Comparison of ENCODE assay signal across 8 cellular contexts in genomic region chr17:76736349-76737081, GRCh38. TPM values are rescaled to one million over a fixed set of nuclear protein-coding genes. Genes with fewer than 3 reads are reported as not detected.
DNase-seq lines count a peak whose midpoint lies in the region; ATAC-seq lines count a peak whose summit lies in the region.

No MANE protein-coding gene starts in this region.

- no peaks in the 10 kb centered on the region for H3K27me3 Mint-ChIP-seq in naive thymus-derived CD4-positive, alpha-beta T cell

- peak overlapping the region; percentile 90 to 99 (median 97) for H3K4me3 Mint-ChIP-seq in naive thymus-derived CD4-positive, alpha-beta T cell

- H3K9me3 Mint-ChIP-seq in naive thymus-derived CD4-positive, alpha-beta T cell, result peaks cover 0 to 9% (median 0%) of the 10 kb centered on the region in 11 donors

- H3K4me3 ChIP-seq in naive thymus-derived CD4-positive, alpha-beta T cell (ENCODE audit: low read length), result peak overlapping the region; percentile 97
- H3K4me3 ChIP-seq in subcutaneous abdominal adipose tissue (ENCODE audit: low read depth in 1 of 5, low read length in 5 of 5), result peak overlapping the region; percentile 92 to 100 (median 99)

- peaks cover 50 to 52% of the 10 kb centered on the region in 2 donors for H3K4me1 ChIP-seq in naive thymus-derived CD4-positive, alpha-beta T cell (ENCODE audit: control insufficient read depth in 2 of 2, insufficient read depth in 2 of 2, low read length in 2 of 2)
- peaks cover 20 to 66% (median 55%) of the 10 kb centered on the region in 5 donors for H3K4me1 ChIP-seq in subcutaneous abdominal adipose tissue (ENCODE audit: control insufficient read depth in 5 of 5, insufficient read depth in 5 of 5, low read length in 5 of 5)

- peak overlapping the region; percentile 94 to 98 (median 96) for H3K9ac ChIP-seq in subcutaneous abdominal adipose tissue (ENCODE audit: low read length in 5 of 5)

- peak; percentile 11 for ATAC-seq in HG02885 (IDR thresholded peaks at IDR 0.05; ENCODE audit: poor library complexity, unreplicated experiment)
- ATAC-seq in naive thymus-derived CD4-positive, alpha-beta T cell, result peak; percentile 21

- CTCF ChIA-PET in naive thymus-derived CD4-positive, alpha-beta T cell (lab: Charles Lee), result interaction anchor here (1.0 kb wide), 1 partner anchor 10 kb away, joined by 6 read pairs; the partner anchor contains the start of genes JMJD6 and METTL23

- H3K36me3 ChIP-seq in naive thymus-derived CD4-positive, alpha-beta T cell (ENCODE audit: control insufficient read depth in 2 of 3, insufficient read depth in 3 of 3, low read length in 3 of 3), result peaks cover 20 to 40% (median 35%) of the 10 kb centered on the region in 3 experiments
- H3K36me3 ChIP-seq in subcutaneous abdominal adipose tissue (ENCODE audit: control insufficient read depth in 5 of 5, insufficient read depth in 5 of 5, low read length in 5 of 5), result peaks cover 21 to 37% (median 26%) of the 10 kb centered on the region in 5 donors

- POLR2A ChIA-PET in naive thymus-derived CD4-positive, alpha-beta T cell (lab: Charles Lee), result interaction anchor here (0.6 to 8.2 kb wide), 18 partner anchors 11 to 1391 kb away, joined by 3 to 187 read pairs (median 4); partner anchors contain the start of genes JMJD6, METTL23 and SEC14L1

- DNase-seq in NCI-H1417 (lab: John Stamatoyannopoulos, UW) (peak; percentile 59 to 77 (median 76)), NCI-H1417 treated with DMSO at 0.1 percent for 48 hours (lab: John Stamatoyannopoulos, UW) (no peak), NCI-H774 (lab: John Stamatoyannopoulos, UW) (peak; percentile 69), fibroblast of gingiva (ENCODE audit: low read depth) (peak; percentile 79)
- DNase-seq in activated T-helper 1 cell treated with anti-CD3 and anti-CD28 coated beads, Interleukin-2, amount 50 U/mL, for 16 hours (ENCODE audit: low read depth in 1 of 2, low spot score in 1 of 2), result peak; percentile 26 to 63
- peak; percentile 52 to 80 (median 67) for DNase-seq in naive thymus-derived CD4-positive, alpha-beta T cell

- intact Hi-C loops in naive thymus-derived CD4-positive, alpha-beta T cell (cut with micrococcal nuclease), result loop anchor here (1.0 to 10.0 kb wide), 16 partner anchors 10 to 1396 kb away; partner anchors contain the start of genes JMJD6 (in 2 of the 2), METTL23 (in 2 of the 2), SEC14L1 (in 2 of the 2) and TMC8 (in 2 of the 2)

- no peaks in the 10 kb centered on the region for H3K27me3 ChIP-seq in naive thymus-derived CD4-positive, alpha-beta T cell (ENCODE audit: control insufficient read depth in 2 of 2, insufficient read depth in 2 of 2, low read length in 2 of 2)
- no peaks in the 10 kb centered on the region for H3K27me3 ChIP-seq in subcutaneous abdominal adipose tissue (ENCODE audit: control insufficient read depth in 5 of 5, insufficient read depth in 4 of 5, low read length in 5 of 5)

- H3K4me1 Mint-ChIP-seq in naive thymus-derived CD4-positive, alpha-beta T cell, result peaks cover 29 to 71% (median 59%) of the 10 kb centered on the region in 7 donors

- peaks cover 12 to 36% (median 32%) of the 10 kb centered on the region in 5 donors for H3K36me3 Mint-ChIP-seq in naive thymus-derived CD4-positive, alpha-beta T cell

- peak overlapping the region; percentile 96 for H3K27ac ChIP-seq in naive thymus-derived CD4-positive, alpha-beta T cell (ENCODE audit: low read depth, low read length)
- H3K27ac ChIP-seq in subcutaneous abdominal adipose tissue (ENCODE audit: low read depth, low read length), result peak overlapping the region; percentile 99

- H3K27ac Mint-ChIP-seq in naive thymus-derived CD4-positive, alpha-beta T cell, result peak overlapping the region; percentile 95 to 100 (median 99)

- H3K9me3 ChIP-seq in naive thymus-derived CD4-positive, alpha-beta T cell (ENCODE audit: control insufficient read depth in 2 of 3, low read length in 3 of 3), result no peaks in the 10 kb centered on the region
- H3K9me3 ChIP-seq in subcutaneous abdominal adipose tissue (ENCODE audit: control insufficient read depth in 5 of 5, low read length in 5 of 5), result no peaks in the 10 kb centered on the region

RNA-seq across cellular contexts. Expression of gene SRSF2, which starts 0.6 kb away (rescaled TPM):
- total RNA-seq in naive thymus-derived CD4-positive, alpha-beta T cell, result 100 to 1,000 TPM; 327 to 363 (median 351) TPM
- polyA plus RNA-seq in naive thymus-derived CD4-positive, alpha-beta T cell, result 100 to 1,000 TPM; 104 to 126 TPM

RNA-seq across cellular contexts. Expression of gene MFSD11, which starts 1.4 kb away (rescaled TPM):
- 10 to 100 TPM; 24.4 to 33.7 (median 32.0) TPM for total RNA-seq in naive thymus-derived CD4-positive, alpha-beta T cell
- 10 to 100 TPM; 17.3 to 25.4 TPM for polyA plus RNA-seq in naive thymus-derived CD4-positive, alpha-beta T cell

RNA-seq across cellular contexts. Expression of gene METTL23, which starts 9.9 kb away (rescaled TPM):
- 10 to 100 TPM; 39.6 to 74.0 (median 44.2) TPM for total RNA-seq in naive thymus-derived CD4-positive, alpha-beta T cell
- polyA plus RNA-seq in naive thymus-derived CD4-positive, alpha-beta T cell, result 100 to 1,000 TPM; 147 to 152 TPM

RNA-seq across cellular contexts. Expression of gene JMJD6, which starts 10.1 kb away (rescaled TPM):
- total RNA-seq in naive thymus-derived CD4-positive, alpha-beta T cell, result 100 to 1,000 TPM in 2 of 5 experiments, 10 to 100 TPM in 3; 39.9 to 132 (median 58.3) TPM
- 10 to 100 TPM; 18.5 to 44.3 TPM for polyA plus RNA-seq in naive thymus-derived CD4-positive, alpha-beta T cell

RNA-seq across cellular contexts. Expression of gene MXRA7, which starts 25.8 kb away (rescaled TPM):
- total RNA-seq in naive thymus-derived CD4-positive, alpha-beta T cell, result 1 to 10 TPM; 2.1 to 7.5 (median 2.8) TPM
- polyA plus RNA-seq in naive thymus-derived CD4-positive, alpha-beta T cell, result 1 to 10 TPM; 1.8 to 2.7 TPM
